ENCODE assay signal across 13 cellular contexts in genomic region chr6:107823047-107823557, GRCh38. TPM values are rescaled to one million over a fixed set of nuclear protein-coding genes. Genes with fewer than 3 reads are reported as not detected.
A peak's percentile ranks its signal among the peaks of the same experiment; 100 is the strongest.
DNase-seq lines count a peak whose midpoint lies in the region; ATAC-seq, FAIRE-seq and TF ChIP-seq lines count a peak whose summit lies in the region.
"Had no signal": no experiment of that assay in that cellular context is flagged by ENCODE, and none has a peak within 500 bp of the region (broad histone marks: within the 10 kb centered on the region; RNA-seq: fewer than 3 reads in every experiment).

No MANE protein-coding gene starts in this region.

- no peaks in the 10 kb centered on the region for H3K9me3 Mint-ChIP-seq in activated CD4-positive, alpha-beta T cell treated with anti-CD3 and anti-CD28 coated beads, Interleukin-2, amount 10 ng/mL, durations not matched to agents 7 days and 5 days
- H3K9me3 Mint-ChIP-seq: brain, type B pancreatic cell had no signal

- no peak for TF ChIP-seq POLR2A in GM12878 (IDR thresholded peaks at IDR 0.05; ENCODE audit: low read depth, low read length)
- no peak for TF ChIP-seq POLR2A in ovary (IDR thresholded peaks at IDR 0.05)

- H3K9me3 ChIP-seq in GM12878 (replicated peaks; ENCODE audit: control insufficient read depth, insufficient read depth, low read length) (no peaks in the 10 kb centered on the region), ovary (no peaks in the 10 kb centered on the region)
- H3K9me3 ChIP-seq: heart right ventricle had no signal

- H3K4me3 ChIP-seq in GM12878, result no peak overlapping the region
- H3K4me3 ChIP-seq in ovary, result no peak overlapping the region

- H3K27ac ChIP-seq in GM12878 (ENCODE audit: control insufficient read depth, insufficient read depth), result no peak overlapping the region
- H3K27ac ChIP-seq in ovary, result no peak overlapping the region
- H3K27ac ChIP-seq: parathyroid adenoma had no signal

- ATAC-seq in GM12878 (peak; percentile 52), HG03442 (IDR thresholded peaks at IDR 0.05; ENCODE audit: unreplicated experiment) (no peak)

- intact Hi-C loops in GM12878 (cut with micrococcal nuclease; ENCODE audit: unreplicated experiment) (no loop called here), ovary (cut with DNase I) (no loop called here)

- peaks cover 20% of the 10 kb centered on the region for H3K36me3 Mint-ChIP-seq in activated CD4-positive, alpha-beta T cell treated with anti-CD3 and anti-CD28 coated beads, Interleukin-2, amount 10 ng/mL, durations not matched to agents 7 days and 5 days (ENCODE audit: low read depth)
- H3K36me3 Mint-ChIP-seq: brain, type B pancreatic cell had no signal

- CTCF ChIA-PET in GM10248 (lab: Yijun Ruan, JAX) (interaction anchor here (0.9 kb wide), 1 partner anchor 26 kb away, joined by 4 read pairs; no protein-coding TSS in a partner anchor), GM12878 (lab: Yijun Ruan, JAX) (interaction anchor here (1.0 to 3.7 kb wide), 2 partner anchors 25 to 226 kb away, joined by 3 to 17 read pairs; no protein-coding TSS in a partner anchor)
- CTCF ChIA-PET in activated CD4-positive, alpha-beta T cell treated with anti-CD3 and anti-CD28 coated beads, Interleukin-2, amount 10 ng/mL, durations not matched to agents 7 days and 5 days (lab: Charles Lee), result interaction anchor here (0.9 to 2.9 kb wide), 8 partner anchors 11 to 78 kb away, joined by 3 to 12 read pairs (median 4); no protein-coding TSS in a partner anchor

- no peaks in the 10 kb centered on the region for H3K79me2 ChIP-seq in GM12878 (ENCODE audit: control insufficient read depth, insufficient read depth, low read length)
- H3K79me2 ChIP-seq: parathyroid adenoma had no signal

- peak overlapping the region; percentile 96 for H3K27ac Mint-ChIP-seq in activated CD4-positive, alpha-beta T cell treated with anti-CD3 and anti-CD28 coated beads, Interleukin-2, amount 10 ng/mL, durations not matched to agents 7 days and 5 days

- POLR2A ChIA-PET in GM10248 (lab: Yijun Ruan, JAX), result no interaction called here
- POLR2A ChIA-PET in activated CD4-positive, alpha-beta T cell treated with anti-CD3 and anti-CD28 coated beads, Interleukin-2, amount 10 ng/mL, durations not matched to agents 7 days and 5 days (lab: Charles Lee), result interaction anchor here (0.6 to 1.3 kb wide), 3 partner anchors 25 to 165 kb away, joined by 3 to 13 read pairs (median 4); no protein-coding TSS in a partner anchor
- POLR2A ChIA-PET in GM12878 (lab: Charles Lee), result interaction anchor here (0.7 to 1.1 kb wide), 3 partner anchors 47 to 425 kb away, joined by 3 to 5 read pairs (median 4); no protein-coding TSS in a partner anchor

- peak; percentile 33 for DNase-seq in GM10248 (ENCODE audit: extremely low spot score)
- peak; percentile 73 for DNase-seq in activated CD4-positive, alpha-beta T cell treated with anti-CD3 and anti-CD28 coated beads, Interleukin-2, amount 10 ng/mL, durations not matched to agents 7 days and 5 days
- DNase-seq in GM12878 (ENCODE audit: low read depth, low spot score), result no peak
- peak; percentile 67 for DNase-seq in stimulated activated CD4-positive, alpha-beta T cell treated with anti-CD3 and anti-CD28 coated beads, Interleukin-4, amount 100 ng/mL, for 24 hours
- DNase-seq in GM03348 (ENCODE audit: low spot score), result no peak
- no peak for DNase-seq in ovary
- DNase-seq in mucosa of gallbladder (ENCODE audit: low spot score), result no peak
- DNase-seq: heart right ventricle, NCI-H1105 had no signal

- TF ChIP-seq CTCF in GM10248 (IDR thresholded peaks at IDR 0.05; ENCODE audit: control extremely low read depth, extremely low read depth, low read depth, missing control alignments) (no peak), GM12878 (IDR thresholded peaks at IDR 0.05 in 2 of 3, conservative IDR thresholded peaks at IDR 0.05 in 1 of 3; ENCODE audit: control insufficient read depth in 2 of 3, extremely low read depth in 1 of 3, insufficient read depth in 1 of 3, low read depth in 3 of 3, low read length in 3 of 3) (no peak), ovary (IDR thresholded peaks at IDR 0.05) (no peak)

- WGBS in GM12878 (ENCODE audit: insufficient coverage, insufficient replicate concordance, low lambda C conversion rate, missing lambda C conversion rate), result 6% methylated on average over 8 of the region's 8 CpGs
- 47 to 70% (median 57%) methylated on average over 8 of the region's 8 CpGs for WGBS in ovary, 3 donors

- H3K4me3 Mint-ChIP-seq in activated CD4-positive, alpha-beta T cell treated with anti-CD3 and anti-CD28 coated beads, Interleukin-2, amount 10 ng/mL, durations not matched to agents 7 days and 5 days, result peak overlapping the region; percentile 79

- H3K36me3 ChIP-seq in GM12878 (ENCODE audit: control insufficient read depth in 2 of 2, insufficient read depth in 2 of 2, low read length in 1 of 2) (no peaks in the 10 kb centered on the region), ovary (no peaks in the 10 kb centered on the region)
- H3K36me3 ChIP-seq: heart right ventricle had no signal

- H3K27me3 ChIP-seq in GM12878 (replicated peaks in 1 of 2; ENCODE audit: control insufficient read depth in 2 of 2, insufficient read depth in 2 of 2, low read length in 1 of 2) (peaks cover 0 to 12% of the 10 kb centered on the region in 2 experiments; a peak in 3 of 4 replicates), ovary (no peaks in the 10 kb centered on the region)

- H2AFZ ChIP-seq in GM12878 (ENCODE audit: control insufficient read depth, low read depth, low read length), result no peak overlapping the region
- H2AFZ ChIP-seq: parathyroid adenoma had no signal

- SMC1A ChIA-PET in GM12878 (lab: Charles Lee; ENCODE audit: uncharacterized antibody, unreplicated experiment), result interaction anchor here (0.8 to 2.9 kb wide), 7 partner anchors 9 to 53 kb away, joined by 3 to 16 read pairs (median 4); no protein-coding TSS in a partner anchor

- H3K27me3 Mint-ChIP-seq in activated CD4-positive, alpha-beta T cell treated with anti-CD3 and anti-CD28 coated beads, Interleukin-2, amount 10 ng/mL, durations not matched to agents 7 days and 5 days, result no peaks in the 10 kb centered on the region

- peak overlapping the region; percentile 67 for H3K4me2 ChIP-seq in GM12878 (ENCODE audit: control insufficient read depth, insufficient read depth)

- no peaks in the 10 kb centered on the region for H4K20me1 ChIP-seq in GM12878 (ENCODE audit: control insufficient read depth, insufficient read depth)

- TF ChIP-seq EP300 in GM12878 (IDR thresholded peaks at IDR 0.05; ENCODE audit: borderline replicate concordance in 1 of 2, control insufficient read depth in 1 of 2, low read depth in 2 of 2, low read length in 2 of 2) (no peak), ovary (IDR thresholded peaks at IDR 0.05) (no peak)

- peaks cover 68% of the 10 kb centered on the region for H3K4me1 Mint-ChIP-seq in activated CD4-positive, alpha-beta T cell treated with anti-CD3 and anti-CD28 coated beads, Interleukin-2, amount 10 ng/mL, durations not matched to agents 7 days and 5 days

- no TSS peak for BruUV-seq in GM12878 (replicated peaks; lab: Mats Ljungman, UMichigan)

- no peak for TF ChIP-seq RAD21 in GM12878 (IDR thresholded peaks at IDR 0.05; ENCODE audit: insufficient read depth, low read depth, low read length)

- H3K9ac ChIP-seq in GM12878 (ENCODE audit: control insufficient read depth, insufficient read depth, low read length), result no peak overlapping the region
- H3K9ac ChIP-seq: parathyroid adenoma had no signal

- FAIRE-seq in GM12878 (lab: Jason Lieb, UNC), result no peak

- H3K4me1 ChIP-seq in GM12878 (ENCODE audit: control insufficient read depth, insufficient read depth, low read length), result peaks cover 9% of the 10 kb centered on the region
- H3K4me1 ChIP-seq in ovary (ENCODE audit: insufficient read depth), result peaks cover 2% of the 10 kb centered on the region

- in situ Hi-C loops in GM12878 (cut with MboI), result no loop called here

- RAD21 ChIA-PET in GM12878 (lab: Charles Lee; ENCODE audit: unreplicated experiment), result interaction anchor here (0.6 to 1.9 kb wide), 2 partner anchors 25 to 492 kb away, joined by 3 to 7 read pairs; no protein-coding TSS in a partner anchor

TF ChIP-seq in GM12878, 131 proteins besides CTCF, POLR2A, EP300 and RAD21 (continues in another document):
- TF ChIP-seq POLR2AphosphoS5 (IDR thresholded peaks at IDR 0.05; ENCODE audit: low read length) (no peak), USF2 (IDR thresholded peaks at IDR 0.05; ENCODE audit: borderline replicate concordance, low read depth, low read length) (no peak), WRNIP1 (IDR thresholded peaks at IDR 0.05; ENCODE audit: borderline replicate concordance, low read depth, low read length) (no peak)

RNA-seq across cellular contexts. Expression of gene SCML4, which starts 1.0 kb away (rescaled TPM):
- 10 to 100 TPM; 46.5 to 49.7 TPM for total RNA-seq in activated CD4-positive, alpha-beta T cell treated with anti-CD3 and anti-CD28 coated beads, Interleukin-2, amount 10 ng/mL, durations not matched to agents 7 days and 5 days
- 2.5 and 3.3 TPM in 2 replicates for total RNA-seq in GM12878 (2013; cell fraction: nucleolus; rRNA removed)
- total RNA-seq in GM12878 (2014; rRNA removed), result 0.06 TPM in 1 of 2 replicates, not detected in the other
- 0.09 TPM in 2 replicates for total RNA-seq in GM12878 (2014; rRNA removed; fragmentation: Illumina TruSeq; extraction: Trizol)
- 0.11 and 0.46 TPM in 2 replicates for total RNA-seq in GM12878 (2021)
- not detected for polyA plus RNA-seq in GM12878 (2011; ENCODE audit: low read depth)
- 3.1 and 3.2 TPM in 2 replicates for polyA plus RNA-seq in GM12878 (2011; rRNA removed)
- 2.7 and 3.2 TPM in 2 replicates for polyA plus RNA-seq in GM12878 (2011; cell fraction: cytosol; rRNA removed)
- 5.6 and 9.0 TPM in 2 replicates for polyA plus RNA-seq in GM12878 (2011; cell fraction: nucleus; rRNA removed)
- polyA plus RNA-seq in GM12878 (2012), result not detected in 2 replicates
- polyA plus RNA-seq in GM12878 (2014; fragmentation: Illumina TruSeq; extraction: Trizol), result 0.06 TPM in 1 of 2 replicates, not detected in the other
- under 1 TPM in 1 of 2 experiments, not detected in 1; 0.11 TPM for polyA plus RNA-seq in GM12878 (2014; fragmentation: Nextera tagmentation; extraction: Ambion mirVana)
- polyA plus RNA-seq in GM12878 (2014; rRNA removed), result 0.11 TPM in 1 of 2 replicates, not detected in the other
- not detected for polyA plus RNA-seq in GM12878 (2016; fragmentation: Nextera tagmentation; extraction: Ambion mirVana)
- polyA minus RNA-seq in GM12878 (2011; rRNA and poly(A)+ RNA removed), result 3.5 and 4.4 TPM in 2 replicates
- polyA minus RNA-seq in GM12878 (2011; cell fraction: cytosol; rRNA and poly(A)+ RNA removed), result 0.94 and 2.1 TPM in 2 replicates
- 4.4 and 4.7 TPM in 2 replicates for polyA minus RNA-seq in GM12878 (2011; cell fraction: nucleus; rRNA and poly(A)+ RNA removed)
- under 1 TPM in 4 of 7 donors, not detected in 3; 0.18 to 0.65 (median 0.36) TPM for total RNA-seq in ovary
- 1 to 10 TPM in 1 of 2 donors, under 1 TPM in 1; 0.13 to 1.1 TPM for polyA plus RNA-seq in ovary
- 2.7 TPM for total RNA-seq in mucosa of gallbladder

Comparison
In these comparisons a context has a peak if more than half of its experiments do, and no peak if none do; other contexts are left out.
1. DNase-seq: peak in GM10248 (single experiment), activated CD4-positive, alpha-beta T cell treated with anti-CD3 and anti-CD28 coated beads, Interleukin-2, amount 10 ng/mL, durations not matched to agents 7 days and 5 days (single experiment) and stimulated activated CD4-positive, alpha-beta T cell treated with anti-CD3 and anti-CD28 coated beads, Interleukin-4, amount 100 ng/mL, for 24 hours (single experiment); none in GM12878 (single experiment), GM03348 (single experiment), ovary (0 of 5) and mucosa of gallbladder (single experiment).
2. RNA of gene SCML4, which starts 1.0 kb away (total RNA-seq): 46.5 to 49.7 TPM in activated CD4-positive, alpha-beta T cell treated with anti-CD3 and anti-CD28 coated beads, Interleukin-2, amount 10 ng/mL, durations not matched to agents 7 days and 5 days; 2.7 TPM in mucosa of gallbladder (single experiment), 0.18 to 0.65 TPM in ovary and 0.06 to 3.3 TPM in GM12878; every median in the first group is over 10 times any median in the second.